In genomic region chr3:193086688-193087087, GRCh38 we compare ENCODE assay signal across 31 cellular contexts.
"Had no signal": no experiment of that assay in that cellular context is flagged by ENCODE, and none has a peak within 500 bp of the region (broad histone marks: within the 10 kb centered on the region; RNA-seq: fewer than 3 reads in every experiment).

No MANE protein-coding gene starts in this region.

- DNase-seq: colonic mucosa; effector CD8-positive, alpha-beta T cell; endodermal cell; foreskin fibroblast; gastrocnemius medialis; head of caudate nucleus; kidney glomerular epithelial cell; mucosa of descending colon; naive B cell; nucleus accumbens; stimulated activated CD4-positive, alpha-beta T cell treated with anti-CD3 and anti-CD28 coated beads, Interleukin-12 subunit alpha, Interleukin-12 subunit beta, amount 100 ng/mL, for 4 hours; stimulated activated CD4-positive, alpha-beta T cell treated with anti-CD3 and anti-CD28 coated beads, Interleukin-1b, Interleukin-23, amount 100 ng/mL, for 48 hours; stimulated activated CD4-positive, alpha-beta T cell treated with anti-CD3 and anti-CD28 coated beads, Interleukin-4, amount 100 ng/mL, for 1 hour; stimulated activated CD8-positive, alpha-beta memory T cell treated with anti-CD3 and anti-CD28 coated beads, Interleukin-4, amount 100 ng/mL, for 48 hours; stimulated activated naive CD4-positive, alpha-beta T cell; stimulated activated naive CD8-positive, alpha-beta T cell treated with anti-CD3 and anti-CD28 coated beads, Interleukin-15, amount 100 ng/mL, for 72 hours; transverse colon; upper lobe of right lung had no signal

- H3K27me3 ChIP-seq: colonic mucosa, gastrocnemius medialis, right atrium auricular region, suprapubic skin, vagina had no signal

- H3K36me3 Mint-ChIP-seq: memory B cell, mesothelial cell of epicardium, naive B cell had no signal

- ATAC-seq: esophagus mucosa; gastrocnemius medialis; left lobe of liver; mucosa of descending colon; sciatic nerve; stimulated activated naive CD8-positive, alpha-beta T cell treated with anti-CD3 and anti-CD28 coated beads, Interleukin-15, amount 100 ng/mL, for 72 hours; upper lobe of right lung had no signal

- H3K9me3 ChIP-seq: colonic mucosa, gastrocnemius medialis, mucosa of descending colon, right atrium auricular region, suprapubic skin, transverse colon, upper lobe of right lung, vagina had no signal

- H3K36me3 ChIP-seq: colonic mucosa, gastrocnemius medialis, right atrium auricular region, suprapubic skin, transverse colon, upper lobe of right lung, vagina had no signal

- H3K4me2 ChIP-seq: smooth muscle cell had no signal

- H3K27ac ChIP-seq: colonic mucosa, epithelial cell of prostate, gastrocnemius medialis, right atrium auricular region, suprapubic skin, transverse colon, upper lobe of right lung, vagina had no signal

- H3K27ac Mint-ChIP-seq: dendritic cell treated with granulocyte-macrophage colony-stimulating factor and Interleukin-4, amounts not matched to agents 40 ng/mL and 50 ng/mL, for 4 days; endodermal cell; memory B cell; mesothelial cell of epicardium; naive B cell; stimulated activated naive CD8-positive, alpha-beta T cell treated with anti-CD3 and anti-CD28 coated beads, Interleukin-15, amount 100 ng/mL, for 72 hours had no signal

- H3K4me3 ChIP-seq: colonic mucosa, gastrocnemius medialis, lung, mucosa of descending colon, right atrium auricular region, smooth muscle cell, suprapubic skin, transverse colon, upper lobe of right lung, vagina had no signal

- H3K4me3 Mint-ChIP-seq: dendritic cell treated with granulocyte-macrophage colony-stimulating factor and Interleukin-4, amounts not matched to agents 40 ng/mL and 50 ng/mL, for 4 days; endodermal cell; memory B cell; mesothelial cell of epicardium; naive B cell; nephron; stimulated activated naive CD8-positive, alpha-beta T cell treated with anti-CD3 and anti-CD28 coated beads, Interleukin-15, amount 100 ng/mL, for 72 hours had no signal

- H3K4me1 Mint-ChIP-seq: endodermal cell; memory B cell; mesothelial cell of epicardium; naive B cell; nephron; stimulated activated naive CD8-positive, alpha-beta T cell treated with anti-CD3 and anti-CD28 coated beads, Interleukin-15, amount 100 ng/mL, for 72 hours had no signal

- H3K4me1 ChIP-seq: colonic mucosa, gastrocnemius medialis, right atrium auricular region, suprapubic skin, transverse colon, upper lobe of right lung, vagina had no signal

- H3K27me3 Mint-ChIP-seq: dendritic cell treated with granulocyte-macrophage colony-stimulating factor and Interleukin-4, amounts not matched to agents 40 ng/mL and 50 ng/mL, for 4 days; stimulated activated naive CD8-positive, alpha-beta T cell treated with anti-CD3 and anti-CD28 coated beads, Interleukin-15, amount 100 ng/mL, for 72 hours had no signal
